In genomic region chr11:59097113-59097708, GRCh38 we compare ENCODE assay signal across 8 cellular contexts. TPM values are rescaled to one million over a fixed set of nuclear protein-coding genes. Genes with fewer than 3 reads are reported as not detected.
DNase-seq lines count a peak whose midpoint lies in the region; ATAC-seq and TF ChIP-seq lines count a peak whose summit lies in the region.
"Had no signal": no experiment of that assay in that cellular context is flagged by ENCODE, and none has a peak within 500 bp of the region (broad histone marks: within the 10 kb centered on the region; RNA-seq: fewer than 3 reads in every experiment).

No MANE protein-coding gene starts in this region.

- H4K20me1 ChIP-seq in SK-N-SH (ENCODE audit: insufficient read depth) = no peaks in the 10 kb centered on the region

- no peaks in the 10 kb centered on the region for H3K79me2 ChIP-seq in SK-N-SH (ENCODE audit: insufficient read depth)

- H3K9ac ChIP-seq in SK-N-SH = no peak overlapping the region

- H2AFZ ChIP-seq in SK-N-SH (ENCODE audit: low read depth) = no peak overlapping the region

- no peaks in the 10 kb centered on the region for H3K9me2 ChIP-seq in SK-N-SH

- no peaks in the 10 kb centered on the region for H3K36me3 ChIP-seq in SK-N-SH (replicated peaks in 1 of 2; ENCODE audit: control insufficient read depth in 1 of 2, insufficient read depth in 2 of 2, low read length in 1 of 2)

- no peak for TF ChIP-seq EP300 in SK-N-SH (IDR thresholded peaks at IDR 0.05; ENCODE audit: borderline replicate concordance in 1 of 2, low read depth in 1 of 2, low read length in 1 of 2)

- intact Hi-C loops in right cardiac atrium (cut with DNase I) = no loop called here

- H3K4me3 ChIP-seq in GM12875 (ENCODE audit: low read depth, low read length) (peak overlapping the region; percentile 6), SK-N-SH (ENCODE audit: low read depth in 2 of 2, low read length in 1 of 2) (no peak overlapping the region), right cardiac atrium (ENCODE audit: low read length) (no peak overlapping the region)

- no peaks in the 10 kb centered on the region for H3K36me3 Mint-ChIP-seq in activated naive CD4-positive, alpha-beta T cell treated with anti-CD3 and anti-CD28 coated beads, Interleukin-2, amount 50 U/mL, for 72 hours

- peak; percentile 55 for TF ChIP-seq RAD21 in SK-N-SH (IDR thresholded peaks at IDR 0.05; ENCODE audit: low read length)

- CTCF ChIA-PET in SK-N-SH (lab: Yijun Ruan, JAX) = interaction anchor here (0.8 to 3.8 kb wide), 12 partner anchors 9 to 75 kb away, joined by 3 to 43 read pairs (median 4); partner anchors contain the start of gene DTX4

- no peaks in the 10 kb centered on the region for H3F3A ChIP-seq in SK-N-SH (replicated peaks; ENCODE audit: insufficient read depth)

- WGBS in SK-N-SH (ENCODE audit: low lambda C conversion rate) = 68% methylated on average over 5 of the region's 5 CpGs
- WGBS in right cardiac atrium = 92% methylated on average over 5 of the region's 5 CpGs

- H3K9me3 ChIP-seq in SK-N-SH (no peaks in the 10 kb centered on the region), right cardiac atrium (ENCODE audit: control insufficient read depth, low read length) (no peaks in the 10 kb centered on the region)

- peak; percentile 67 for TF ChIP-seq CTCF in GM12875 (IDR thresholded peaks at IDR 0.05; ENCODE audit: borderline replicate concordance, insufficient read depth, low read depth, low read length)
- TF ChIP-seq CTCF in SK-N-SH (IDR thresholded peaks at IDR 0.05) = peak; percentile 70

- DNase-seq in SK-N-SH (peak; percentile 34), right cardiac atrium (peak; percentile 50 to 85 (median 60)), GM19238 (ENCODE audit: insufficient read length, low spot score) (no peak)
- DNase-seq in activated naive CD4-positive, alpha-beta T cell treated with anti-CD3 and anti-CD28 coated beads, Interleukin-2, amount 50 U/mL, for 72 hours (ENCODE audit: low spot score in 2 of 2) = peak in 1 of 2 donors; percentile 69
- DNase-seq in stimulated activated CD4-positive, alpha-beta T cell treated with anti-CD3 and anti-CD28 coated beads, Interleukin-15, amount 100 ng/mL, for 1 hour (ENCODE audit: low read depth in 1 of 2, low spot score in 1 of 2) = peak; percentile 28 to 39

- peak; percentile 57 for ATAC-seq in HG03378 (IDR thresholded peaks at IDR 0.05; ENCODE audit: unreplicated experiment)
- ATAC-seq in activated naive CD4-positive, alpha-beta T cell treated with anti-CD3 and anti-CD28 coated beads, Interleukin-2, amount 50 U/mL, for 72 hours = peak; percentile 55 to 76
- ATAC-seq in right cardiac atrium = no peak

- no peak overlapping the region for H3K27ac Mint-ChIP-seq in activated naive CD4-positive, alpha-beta T cell treated with anti-CD3 and anti-CD28 coated beads, Interleukin-2, amount 50 U/mL, for 72 hours

- H3K27ac ChIP-seq in SK-N-SH (ENCODE audit: low read depth in 2 of 2, low read length in 1 of 2) = no peak overlapping the region
- H3K27ac ChIP-seq in right cardiac atrium (ENCODE audit: low read length) = no peak overlapping the region

- H3K4me1 ChIP-seq in SK-N-SH (ENCODE audit: control insufficient read depth in 1 of 2, insufficient read depth in 2 of 2, low read depth in 1 of 2, low read length in 1 of 2) (no peaks in the 10 kb centered on the region), right cardiac atrium (ENCODE audit: control insufficient read depth, insufficient read depth, low read length) (no peaks in the 10 kb centered on the region)

- POLR2A ChIA-PET in SK-N-SH (lab: Yijun Ruan, JAX) = no interaction called here

- no peak overlapping the region for H3K4me2 ChIP-seq in SK-N-SH

- H3K9me3 Mint-ChIP-seq in activated naive CD4-positive, alpha-beta T cell treated with anti-CD3 and anti-CD28 coated beads, Interleukin-2, amount 50 U/mL, for 72 hours = no peaks in the 10 kb centered on the region

- H3K27me3 ChIP-seq in SK-N-SH (ENCODE audit: insufficient read depth) = peaks cover 3% of the 10 kb centered on the region; the same call in 1 of the 2 replicates
- H3K27me3 ChIP-seq in right cardiac atrium (ENCODE audit: control insufficient read depth, insufficient read depth) = no peaks in the 10 kb centered on the region

TF ChIP-seq in SK-N-SH, 30 proteins besides CTCF, POLR2A, EP300 and RAD21:
- TF ChIP-seq SMC3 (IDR thresholded peaks at IDR 0.05; ENCODE audit: low read depth, low read length) (peak; percentile 75), POLR2AphosphoS5 (IDR thresholded peaks at IDR 0.05; ENCODE audit: low read depth, low read length) (no peak)

RNA-seq across cellular contexts. Expression of gene FAM111B, which starts 9.8 kb away (rescaled TPM):
- polyA plus RNA-seq in SK-N-SH (2012; rRNA removed) (0.94 and 1.0 TPM in 2 replicates), right cardiac atrium (0.05 TPM)
- polyA plus RNA-seq in SK-N-SH (2012; cell fraction: cytosol; rRNA removed) = 1.2 and 1.4 TPM in 2 replicates
- polyA plus RNA-seq in SK-N-SH (2012; cell fraction: nucleus; rRNA removed) = 0.36 and 0.49 TPM in 2 replicates
- 10 to 100 TPM; 42.8 to 47.6 TPM for total RNA-seq in activated naive CD4-positive, alpha-beta T cell treated with anti-CD3 and anti-CD28 coated beads, Interleukin-2, amount 50 U/mL, for 72 hours
- total RNA-seq in right cardiac atrium = 1 to 10 TPM in 1 of 4 donors, under 1 TPM in 2, not detected in 1; 0.17 to 2.5 (median 0.91) TPM

RNA-seq across cellular contexts. Expression of gene GLYATL1B, which starts 11.1 kb away (rescaled TPM):
- polyA plus RNA-seq in SK-N-SH (2012; rRNA removed) (not detected in 2 replicates), right cardiac atrium (not detected)
- polyA plus RNA-seq in SK-N-SH (2012; cell fraction: cytosol; rRNA removed) = not detected in 2 replicates
- polyA plus RNA-seq in SK-N-SH (2012; cell fraction: nucleus; rRNA removed) = not detected in 2 replicates
- total RNA-seq in activated naive CD4-positive, alpha-beta T cell treated with anti-CD3 and anti-CD28 coated beads, Interleukin-2, amount 50 U/mL, for 72 hours = not detected
- total RNA-seq in right cardiac atrium = not detected
- polyA plus RNA-seq: esophagus had no signal

RNA-seq across cellular contexts. Expression of gene FAM111A, which starts 45.4 kb away (rescaled TPM):
- polyA plus RNA-seq in SK-N-SH (2012; rRNA removed) (5.9 and 8.7 TPM in 2 replicates), right cardiac atrium (7.0 TPM)
- 5.3 and 5.4 TPM in 2 replicates for polyA plus RNA-seq in SK-N-SH (2012; cell fraction: cytosol; rRNA removed)
- 20.5 and 35.0 TPM in 2 replicates for polyA plus RNA-seq in SK-N-SH (2012; cell fraction: nucleus; rRNA removed)
- total RNA-seq in activated naive CD4-positive, alpha-beta T cell treated with anti-CD3 and anti-CD28 coated beads, Interleukin-2, amount 50 U/mL, for 72 hours = 100 to 1,000 TPM in 1 of 2 donors, 10 to 100 TPM in 1; 86.7 to 128 TPM
- 10 to 100 TPM in 3 of 4 donors, 1 to 10 TPM in 1; 9.1 to 12.2 (median 10.5) TPM for total RNA-seq in right cardiac atrium

Comparison
In these comparisons a context has a peak if more than half of its experiments do, and no peak if none do; other contexts are left out.
1. ATAC-seq: peak in HG03378 (single experiment) and activated naive CD4-positive, alpha-beta T cell treated with anti-CD3 and anti-CD28 coated beads, Interleukin-2, amount 50 U/mL, for 72 hours (2 of 2); none in right cardiac atrium (0 of 2).
2. RNA of gene FAM111B, which starts 9.8 kb away (total RNA-seq): 42.8 to 47.6 TPM in activated naive CD4-positive, alpha-beta T cell treated with anti-CD3 and anti-CD28 coated beads, Interleukin-2, amount 50 U/mL, for 72 hours; 0.17 to 2.5 TPM in right cardiac atrium; every median in the first group is over 10 times any median in the second.
3. RNA of gene FAM111A, which starts 45.4 kb away (total RNA-seq): 86.7 to 128 TPM in activated naive CD4-positive, alpha-beta T cell treated with anti-CD3 and anti-CD28 coated beads, Interleukin-2, amount 50 U/mL, for 72 hours; 9.1 to 12.2 TPM in right cardiac atrium; every median in the first group is over 4 times any median in the second.